9 cellular contexts compared by ENCODE assay signal in the genomic region with DNA sequence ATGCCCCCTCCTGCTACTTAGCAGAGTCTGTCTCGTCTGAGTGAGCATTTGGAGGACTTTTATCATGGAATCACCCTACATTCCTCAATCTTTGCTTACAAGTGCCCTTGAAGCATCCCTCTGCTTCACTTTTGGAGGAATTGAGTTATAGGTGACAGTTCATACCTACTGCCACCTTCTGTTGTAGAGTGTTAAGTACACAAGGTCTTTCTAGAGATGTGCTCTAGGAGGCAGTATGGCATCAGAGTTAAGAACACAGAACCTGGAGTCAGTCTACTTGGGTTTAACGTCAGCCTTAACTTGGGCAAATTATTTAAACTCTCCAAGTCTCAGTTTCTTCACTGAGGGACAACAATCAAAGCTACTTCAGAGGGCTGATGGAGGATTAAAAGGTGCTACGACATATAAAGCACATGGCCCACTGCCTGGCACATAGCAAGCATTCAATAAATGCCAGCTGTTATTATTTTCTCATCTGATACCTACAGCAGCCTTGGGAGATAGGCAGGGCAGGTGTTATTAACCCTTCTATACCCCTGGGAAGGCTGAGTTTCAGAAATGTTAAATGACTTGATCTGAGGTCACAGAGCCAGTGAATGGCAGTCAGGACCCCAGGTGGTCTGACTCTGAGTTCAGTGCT.
DNase-seq lines count a peak whose midpoint lies in the region; ATAC-seq, FAIRE-seq and TF ChIP-seq lines count a peak whose summit lies in the region.
"Had no signal": no experiment of that assay in that cellular context is flagged by ENCODE, and none has a peak within 500 bp of the region (broad histone marks: within the 10 kb centered on the region; RNA-seq: fewer than 3 reads in every experiment).

No MANE protein-coding gene starts in this region.

- TF ChIP-seq EP300 in HepG2 (IDR thresholded peaks at IDR 0.05; ENCODE audit: low read depth in 2 of 2, low read length in 2 of 2) (no peak), HepG2 (CRISPR knock-in tag; IDR thresholded peaks at IDR 0.05; ENCODE audit: borderline replicate concordance) (no peak)

- no peak overlapping the region for H3K4me2 ChIP-seq in Karpas-422 (ENCODE audit: low read depth, low read length, poor library complexity, severe bottlenecking)
- no peak overlapping the region for H3K4me2 ChIP-seq in HepG2 (ENCODE audit: low read depth, low read length)

- H3K27me3 ChIP-seq in A673 (replicated peaks; ENCODE audit: insufficient read depth, low read depth, low read length, poor library complexity) (peaks cover 17% of the 10 kb centered on the region), Karpas-422 (ENCODE audit: low read length) (no peaks in the 10 kb centered on the region), HepG2 (ENCODE audit: control insufficient read depth in 1 of 2, insufficient read depth in 2 of 2, low read length in 2 of 2) (no peaks in the 10 kb centered on the region)

- H2AFZ ChIP-seq in Karpas-422 (ENCODE audit: low read length), result no peak overlapping the region
- H2AFZ ChIP-seq in HepG2 (ENCODE audit: low read length), result no peak overlapping the region

- H3K9me2 ChIP-seq in Karpas-422 (replicated peaks; ENCODE audit: insufficient read depth, low read length), result no peaks in the 10 kb centered on the region

- BruUV-seq in A673 (replicated peaks; lab: Mats Ljungman, UMichigan), result no TSS peak
- BruUV-seq in HepG2 (replicated peaks; lab: Mats Ljungman, UMichigan), result no TSS peak

- CTCF ChIA-PET in A673 (lab: Charles Lee) (interaction anchor here (0.5 kb wide), 1 partner anchor 49 kb away, joined by 8 read pairs; no protein-coding TSS in a partner anchor), HepG2 (lab: Yijun Ruan, JAX; ENCODE audit: low intra/inter-chr PET ratio, low total read pairs) (interaction anchor here (0.6 kb wide), 1 partner anchor 24 kb away, joined by 3 read pairs; no protein-coding TSS in a partner anchor)

- no peak for TF ChIP-seq POLR2A in HepG2 (IDR thresholded peaks at IDR 0.05; ENCODE audit: insufficient read depth in 1 of 2, low read depth in 2 of 2, low read length in 2 of 2)

- DNase-seq in A673 (ENCODE audit: low spot score) (peak; percentile 45), Karpas-422 (peak; percentile 80), HepG2 (ENCODE audit: low spot score) (peak; percentile 66), NCI-H187 (lab: John Stamatoyannopoulos, UW) (no peak), GOT3 (lab: John Stamatoyannopoulos, UW) (no peak)
- DNase-seq in NK-92 treated with Interleukin-12 subunit alpha and Interleukin-12 subunit beta, amount 100 ng/mL, for 24 hours (lab: John Stamatoyannopoulos, UW), result no peak

- H3K79me2 ChIP-seq in Karpas-422 (ENCODE audit: low read length), result no peaks in the 10 kb centered on the region
- no peaks in the 10 kb centered on the region for H3K79me2 ChIP-seq in HepG2 (ENCODE audit: insufficient read depth, low read length)

- H3K36me3 ChIP-seq in A673 (ENCODE audit: insufficient read depth, low read length, poor library complexity, severe bottlenecking) (no peaks in the 10 kb centered on the region), Karpas-422 (ENCODE audit: insufficient read depth, low read length) (no peaks in the 10 kb centered on the region), HepG2 (replicated peaks in 1 of 2; ENCODE audit: control insufficient read depth in 1 of 2, insufficient read depth in 2 of 2, low read length in 2 of 2) (no peaks in the 10 kb centered on the region)

- TF ChIP-seq CTCF in A673 (conservative IDR thresholded peaks at IDR 0.05; ENCODE audit: low read depth, low read length) (peak; percentile 70), GM12873 (IDR thresholded peaks at IDR 0.05; ENCODE audit: insufficient read depth, low read depth, low read length, missing control alignments) (peak; percentile 67), VCaP (conservative IDR thresholded peaks at IDR 0.05) (peak; percentile 50), HepG2 (CRISPR knock-in tag; IDR thresholded peaks at IDR 0.05) (peak; percentile 91)

- H3K4me3 ChIP-seq in A673 (ENCODE audit: low read depth, low read length, poor library complexity, severe bottlenecking) (no peak overlapping the region), Karpas-422 (ENCODE audit: low read length) (no peak overlapping the region), HepG2 (replicated peaks in 1 of 3; ENCODE audit: insufficient read depth in 1 of 3, low read depth in 2 of 3, low read length in 3 of 3) (no peak overlapping the region)

- H4K20me1 ChIP-seq in Karpas-422 (ENCODE audit: insufficient read depth, low read depth, low read length), result no peaks in the 10 kb centered on the region
- no peaks in the 10 kb centered on the region for H4K20me1 ChIP-seq in HepG2 (ENCODE audit: insufficient read depth, low read length)

- H3K9me3 ChIP-seq in A673 (ENCODE audit: low read depth, low read length, poor library complexity, severe bottlenecking), result no peaks in the 10 kb centered on the region
- peaks cover 5% of the 10 kb centered on the region; the same call in 1 of the 2 replicates for H3K9me3 ChIP-seq in Karpas-422 (ENCODE audit: low read length)
- peaks cover 7% of the 10 kb centered on the region; the same call in 1 of the 2 replicates for H3K9me3 ChIP-seq in HepG2 (ENCODE audit: low read length)

- in situ Hi-C loops in HepG2 (cut with HindIII; ENCODE audit: extremely low pct_ligation_motif_present, low pct_unique_long_range_greater_than_20kb), result no loop called here

- POLR2A ChIA-PET in A673 (lab: Charles Lee; ENCODE audit: low non-redundant PET) (no interaction called here), HepG2 (lab: Yijun Ruan, JAX) (no interaction called here)

- intact Hi-C loops in A673 (cut with micrococcal nuclease; ENCODE audit: unreplicated experiment) (no loop called here), HepG2 (cut with micrococcal nuclease; ENCODE audit: unreplicated experiment) (loop anchor here (2.0 kb wide), 1 partner anchor 212 kb away; no protein-coding TSS in a partner anchor)

- peak; percentile 99 for ATAC-seq in HepG2

- FAIRE-seq in HepG2 (lab: Jason Lieb, UNC), result peak; percentile 98
- FAIRE-seq: colon had no signal

- H3K9ac ChIP-seq in Karpas-422 (ENCODE audit: low read length) (no peak overlapping the region), HepG2 (ENCODE audit: insufficient read depth, low read depth, low read length) (no peak overlapping the region)

- peak; percentile 64; the same call in 1 of the 2 replicates for TF ChIP-seq RAD21 in HepG2 (CRISPR knock-in tag; IDR thresholded peaks at IDR 0.05)

- 28% methylated on average over 3 of the region's 3 CpGs for WGBS in HepG2 (ENCODE audit: low lambda C conversion rate)

- H3K4me1 ChIP-seq in A673 (ENCODE audit: insufficient read depth, low read length, poor library complexity, severe bottlenecking) (no peaks in the 10 kb centered on the region), Karpas-422 (ENCODE audit: low read length) (no peaks in the 10 kb centered on the region), HepG2 (ENCODE audit: insufficient read depth, low read length) (no peaks in the 10 kb centered on the region)

- H3K27ac ChIP-seq in A673 (ENCODE audit: low read depth, low read length, poor library complexity, severe bottlenecking), result no peak overlapping the region
- H3K27ac ChIP-seq in Karpas-422 (ENCODE audit: low read length), result no peak overlapping the region
- H3K27ac ChIP-seq in VCaP, result no peak overlapping the region
- no peak overlapping the region for H3K27ac ChIP-seq in HepG2 (ENCODE audit: extremely low read length, insufficient read depth, low read length)

TF ChIP-seq in HepG2, 621 proteins besides CTCF, POLR2A, EP300 and RAD21 (continues in another document):
- TF ChIP-seq ZNF598 (CRISPR knock-in tag; IDR thresholded peaks at IDR 0.05; ENCODE audit: borderline replicate concordance) (no peak), ZNF724P (CRISPR knock-in tag; IDR thresholded peaks at IDR 0.05; ENCODE audit: borderline replicate concordance) (no peak), SMC3 (IDR thresholded peaks at IDR 0.05; ENCODE audit: low read length) (peak; percentile 74), FOXK1 (CRISPR knock-in tag; IDR thresholded peaks at IDR 0.05; ENCODE audit: borderline replicate concordance, low read depth) (0 out of 2 replicates have a peak, but pooled peaks have one; percentile 15), STAG1 (CRISPR knock-in tag; IDR thresholded peaks at IDR 0.05) (peak; percentile 83), MAFK (conservative IDR thresholded peaks at IDR 0.05 in 1 of 2, IDR thresholded peaks at IDR 0.05 in 1 of 2; ENCODE audit: low read length in 2 of 2) (no peak)
- TF ChIP-seq, protein P1, sequence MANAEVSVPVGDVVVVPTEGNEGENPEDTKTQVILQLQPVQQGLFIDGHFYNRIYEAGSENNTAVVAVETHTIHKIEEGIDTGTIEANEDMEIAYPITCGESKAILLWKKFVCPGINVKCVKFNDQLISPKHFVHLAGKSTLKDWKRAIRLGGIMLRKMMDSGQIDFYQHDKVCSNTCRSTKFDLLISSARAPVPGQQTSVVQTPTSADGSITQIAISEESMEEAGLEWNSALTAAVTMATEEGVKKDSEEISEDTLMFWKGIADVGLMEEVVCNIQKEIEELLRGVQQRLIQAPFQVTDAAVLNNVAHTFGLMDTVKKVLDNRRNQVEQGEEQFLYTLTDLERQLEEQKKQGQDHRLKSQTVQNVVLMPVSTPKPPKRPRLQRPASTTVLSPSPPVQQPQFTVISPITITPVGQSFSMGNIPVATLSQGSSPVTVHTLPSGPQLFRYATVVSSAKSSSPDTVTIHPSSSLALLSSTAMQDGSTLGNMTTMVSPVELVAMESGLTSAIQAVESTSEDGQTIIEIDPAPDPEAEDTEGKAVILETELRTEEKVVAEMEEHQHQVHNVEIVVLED (CRISPR knock-in tag; IDR thresholded peaks at IDR 0.05; ENCODE audit: borderline replicate concordance), result no peak
- TF ChIP-seq, protein P2, sequence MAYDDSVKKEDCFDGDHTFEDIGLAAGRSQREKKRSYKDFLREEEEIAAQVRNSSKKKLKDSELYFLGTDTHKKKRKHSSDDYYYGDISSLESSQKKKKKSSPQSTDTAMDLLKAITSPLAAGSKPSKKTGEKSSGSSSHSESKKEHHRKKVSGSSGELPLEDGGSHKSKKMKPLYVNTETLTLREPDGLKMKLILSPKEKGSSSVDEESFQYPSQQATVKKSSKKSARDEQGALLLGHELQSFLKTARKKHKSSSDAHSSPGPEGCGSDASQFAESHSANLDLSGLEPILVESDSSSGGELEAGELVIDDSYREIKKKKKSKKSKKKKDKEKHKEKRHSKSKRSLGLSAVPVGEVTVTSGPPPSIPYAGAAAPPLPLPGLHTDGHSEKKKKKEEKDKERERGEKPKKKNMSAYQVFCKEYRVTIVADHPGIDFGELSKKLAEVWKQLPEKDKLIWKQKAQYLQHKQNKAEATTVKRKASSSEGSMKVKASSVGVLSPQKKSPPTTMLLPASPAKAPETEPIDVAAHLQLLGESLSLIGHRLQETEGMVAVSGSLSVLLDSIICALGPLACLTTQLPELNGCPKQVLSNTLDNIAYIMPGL (CRISPR knock-in tag; IDR thresholded peaks at IDR 0.05; ENCODE audit: borderline replicate concordance in 1 of 2, low read depth in 1 of 2), result 0 out of 4 replicates have a peak, but pooled peaks of 1 of the 2 experiments have one; percentile 49
- TF ChIP-seq, protein P3, sequence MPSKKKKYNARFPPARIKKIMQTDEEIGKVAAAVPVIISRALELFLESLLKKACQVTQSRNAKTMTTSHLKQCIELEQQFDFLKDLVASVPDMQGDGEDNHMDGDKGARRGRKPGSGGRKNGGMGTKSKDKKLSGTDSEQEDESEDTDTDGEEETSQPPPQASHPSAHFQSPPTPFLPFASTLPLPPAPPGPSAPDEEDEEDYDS (CRISPR knock-in tag; IDR thresholded peaks at IDR 0.05), result peak; percentile 32; the same call in 1 of the 2 replicates

Comparison
In these comparisons a context has a peak if more than half of its experiments do, and no peak if none do; other contexts are left out.
1. DNase-seq: peak in A673 (single experiment), Karpas-422 (single experiment) and HepG2 (single experiment); none in NCI-H187 (0 of 2), GOT3 (single experiment) and NK-92 treated with Interleukin-12 subunit alpha and Interleukin-12 subunit beta, amount 100 ng/mL, for 24 hours (single experiment).
2. Peak in every context shown above with its lines, with median percentiles within 50 percentile points of each other: CTCF ChIP-seq.